ENCODE assay signal across 14 cellular contexts in genomic region chr9:114117996-114118830, GRCh38. TPM values are rescaled to one million over a fixed set of nuclear protein-coding genes. Genes with fewer than 3 reads are reported as not detected.
DNase-seq lines count a peak whose midpoint lies in the region; ATAC-seq, FAIRE-seq and TF ChIP-seq lines count a peak whose summit lies in the region.
"Had no signal": no experiment of that assay in that cellular context is flagged by ENCODE, and none has a peak within 500 bp of the region (broad histone marks: within the 10 kb centered on the region; RNA-seq: fewer than 3 reads in every experiment).

No MANE protein-coding gene starts in this region.

- ATAC-seq in GM19463 (IDR thresholded peaks at IDR 0.05; ENCODE audit: unreplicated experiment) = no peak
- no peak for ATAC-seq in foreskin keratinocyte
- ATAC-seq: activated CD8-positive, alpha-beta T cell treated with anti-CD3 and anti-CD28 coated beads, Interleukin-2, amount 10 ng/mL, durations not matched to agents 7 days and 5 days; stimulated activated memory B cell treated with anti-CD40 and anti-IgM and Interleukin-4, amounts not matched to agents 10 μg/mL and 1 μg/mL and 100 μg/mL, for 72 hours had no signal

- H3K9me3 Mint-ChIP-seq in activated CD4-positive, alpha-beta memory T cell treated with anti-CD3 and anti-CD28 coated beads, Interleukin-2, amount 10 ng/mL, durations not matched to agents 7 days and 5 days = no peaks in the 10 kb centered on the region
- H3K9me3 Mint-ChIP-seq: neural crest cell had no signal

- intact Hi-C loops in kidney (cut with DNase I) = no loop called here

- no peaks in the 10 kb centered on the region for H3K36me3 Mint-ChIP-seq in activated CD4-positive, alpha-beta memory T cell treated with anti-CD3 and anti-CD28 coated beads, Interleukin-2, amount 10 ng/mL, durations not matched to agents 7 days and 5 days (ENCODE audit: low read depth)
- H3K36me3 Mint-ChIP-seq: activated naive CD8-positive, alpha-beta T cell; CD4-positive, CD25-positive, alpha-beta regulatory T cell; stimulated activated memory B cell treated with anti-CD40 and anti-IgM and Interleukin-4, amounts not matched to agents 10 μg/mL and 1 μg/mL and 100 μg/mL, for 72 hours had no signal

- no peak for FAIRE-seq in kidney (lab: Jason Lieb, UNC)

- CTCF ChIA-PET in activated CD4-positive, alpha-beta memory T cell treated with anti-CD3 and anti-CD28 coated beads, Interleukin-2, amount 10 ng/mL, durations not matched to agents 7 days and 5 days (lab: Charles Lee) = no interaction called here

- DNase-seq in G401 (ENCODE audit: low spot score) (peak; percentile 21), NCI-H510A treated with DMSO at 0.1 percent for 48 hours (lab: John Stamatoyannopoulos, UW) (peak; percentile 59), kidney (peak; percentile 85), renal cortical epithelial cell (ENCODE audit: low read depth) (peak; percentile 31), foreskin keratinocyte (no peak), ecto neural progenitor cell (ENCODE audit: low spot score) (no peak)
- DNase-seq in activated CD4-positive, alpha-beta memory T cell treated with anti-CD3 and anti-CD28 coated beads, Interleukin-2, amount 10 ng/mL, durations not matched to agents 7 days and 5 days = no peak
- DNase-seq: activated CD8-positive, alpha-beta T cell treated with anti-CD3 and anti-CD28 coated beads, Interleukin-2, amount 10 ng/mL, durations not matched to agents 7 days and 5 days; CD4-positive, CD25-positive, alpha-beta regulatory T cell had no signal

- no peaks in the 10 kb centered on the region for H3K4me1 Mint-ChIP-seq in activated CD4-positive, alpha-beta memory T cell treated with anti-CD3 and anti-CD28 coated beads, Interleukin-2, amount 10 ng/mL, durations not matched to agents 7 days and 5 days
- H3K4me1 Mint-ChIP-seq: CD4-positive, CD25-positive, alpha-beta regulatory T cell; stimulated activated memory B cell treated with anti-CD40 and anti-IgM and Interleukin-4, amounts not matched to agents 10 μg/mL and 1 μg/mL and 100 μg/mL, for 72 hours had no signal

- peaks cover 59% of the 10 kb centered on the region for H3K27me3 ChIP-seq in foreskin keratinocyte

- H3K36me3 ChIP-seq in kidney (ENCODE audit: control insufficient read depth in 1 of 2, insufficient read depth in 2 of 2, low read length in 2 of 2) = no peaks in the 10 kb centered on the region

- H3K4me1 ChIP-seq in kidney (ENCODE audit: control insufficient read depth in 1 of 2, insufficient read depth in 1 of 2, low read depth in 1 of 2, low read length in 2 of 2) (peaks cover 0 to 2% of the 10 kb centered on the region in 2 donors), foreskin keratinocyte (peaks cover 4% of the 10 kb centered on the region)

- no peak overlapping the region for H3K4me3 Mint-ChIP-seq in activated CD4-positive, alpha-beta memory T cell treated with anti-CD3 and anti-CD28 coated beads, Interleukin-2, amount 10 ng/mL, durations not matched to agents 7 days and 5 days
- H3K4me3 Mint-ChIP-seq: activated CD8-positive, alpha-beta T cell treated with anti-CD3 and anti-CD28 coated beads, Interleukin-2, amount 10 ng/mL, durations not matched to agents 7 days and 5 days; activated naive CD8-positive, alpha-beta T cell; CD4-positive, CD25-positive, alpha-beta regulatory T cell; neural crest cell; stimulated activated memory B cell treated with anti-CD40 and anti-IgM and Interleukin-4, amounts not matched to agents 10 μg/mL and 1 μg/mL and 100 μg/mL, for 72 hours had no signal

- H3K9me3 ChIP-seq in kidney (ENCODE audit: control insufficient read depth in 1 of 2, low read length in 2 of 2) = no peaks in the 10 kb centered on the region

- H3K9ac ChIP-seq in kidney (ENCODE audit: low read length in 2 of 2) = no peak overlapping the region

- in situ Hi-C loops in G401 (cut with HindIII; ENCODE audit: low sequenced_read_pairs) = no loop called here

- POLR2A ChIA-PET in activated CD4-positive, alpha-beta memory T cell treated with anti-CD3 and anti-CD28 coated beads, Interleukin-2, amount 10 ng/mL, durations not matched to agents 7 days and 5 days (lab: Charles Lee) = no interaction called here

- H3K27ac ChIP-seq in kidney (ENCODE audit: low read depth in 2 of 2, low read length in 2 of 2) = no peak overlapping the region
- no peak overlapping the region for H3K27ac ChIP-seq in foreskin keratinocyte

- H3K27me3 Mint-ChIP-seq in activated CD4-positive, alpha-beta memory T cell treated with anti-CD3 and anti-CD28 coated beads, Interleukin-2, amount 10 ng/mL, durations not matched to agents 7 days and 5 days = peaks cover 15% of the 10 kb centered on the region

- H3K27ac Mint-ChIP-seq in activated CD4-positive, alpha-beta memory T cell treated with anti-CD3 and anti-CD28 coated beads, Interleukin-2, amount 10 ng/mL, durations not matched to agents 7 days and 5 days = no peak overlapping the region
- H3K27ac Mint-ChIP-seq: activated CD8-positive, alpha-beta T cell treated with anti-CD3 and anti-CD28 coated beads, Interleukin-2, amount 10 ng/mL, durations not matched to agents 7 days and 5 days; activated naive CD8-positive, alpha-beta T cell; CD4-positive, CD25-positive, alpha-beta regulatory T cell; stimulated activated memory B cell treated with anti-CD40 and anti-IgM and Interleukin-4, amounts not matched to agents 10 μg/mL and 1 μg/mL and 100 μg/mL, for 72 hours had no signal

- H3K4me3 ChIP-seq in kidney (ENCODE audit: low read length in 2 of 2) = no peak overlapping the region

- no peak for TF ChIP-seq CTCF in kidney (IDR thresholded peaks at IDR 0.05; ENCODE audit: borderline replicate concordance, extremely low read depth, insufficient read depth)
- no peak for TF ChIP-seq CTCF in foreskin keratinocyte (conservative IDR thresholded peaks at IDR 0.05)

RNA-seq across cellular contexts. Expression of gene KIF12, which starts 19.1 kb away (rescaled TPM):
- total RNA-seq in G401 (2014; rRNA removed; shearing (Covaris generic)) = 0.27 and 1.0 TPM in 2 replicates
- total RNA-seq in kidney (202 TPM), renal cortical epithelial cell (12.3 and 40.1 TPM in 2 replicates), foreskin keratinocyte (0.85 and 3.1 TPM in 2 replicates)
- polyA plus RNA-seq in kidney (ENCODE audit: insufficient read depth, low read depth, low replicate concordance) (155 TPM), foreskin keratinocyte (1.7 and 2.4 TPM in 2 replicates)
- total RNA-seq in activated CD4-positive, alpha-beta memory T cell treated with anti-CD3 and anti-CD28 coated beads, Interleukin-2, amount 10 ng/mL, durations not matched to agents 7 days and 5 days = not detected
- total RNA-seq: activated CD8-positive, alpha-beta T cell treated with anti-CD3 and anti-CD28 coated beads, Interleukin-2, amount 10 ng/mL, durations not matched to agents 7 days and 5 days; CD4-positive, CD25-positive, alpha-beta regulatory T cell; neural crest cell; T-helper 1 cell treated with Interleukin-12 subunit alpha and Interleukin-12 subunit beta and Interleukin-4 antibody, amounts not matched to agents 30 ng/mL and 1 ng/mL, for 36 hours had no signal
- polyA plus RNA-seq: CD4-positive, CD25-positive, alpha-beta regulatory T cell had no signal

RNA-seq across cellular contexts. Expression of gene COL27A1, which starts 37.1 kb away (rescaled TPM):
- 2.8 and 3.1 TPM in 2 replicates for total RNA-seq in G401 (2014; rRNA removed; shearing (Covaris generic))
- total RNA-seq in kidney (45.6 TPM), renal cortical epithelial cell (4.3 and 48.4 TPM in 2 replicates), foreskin keratinocyte (13.4 and 17.7 TPM in 2 replicates)
- polyA plus RNA-seq in kidney (ENCODE audit: insufficient read depth, low read depth, low replicate concordance) (13.6 TPM), foreskin keratinocyte (4.5 and 5.2 TPM in 2 replicates)
- 1 to 10 TPM in 1 of 2 experiments, under 1 TPM in 1; 0.50 to 1.2 TPM for total RNA-seq in activated CD4-positive, alpha-beta memory T cell treated with anti-CD3 and anti-CD28 coated beads, Interleukin-2, amount 10 ng/mL, durations not matched to agents 7 days and 5 days
- polyA plus RNA-seq: CD4-positive, CD25-positive, alpha-beta regulatory T cell had no signal

RNA-seq across cellular contexts. Expression of gene AMBP, which starts 40.1 kb away (rescaled TPM):
- total RNA-seq in G401 (2014; rRNA removed; shearing (Covaris generic)) = not detected in 2 replicates
- total RNA-seq in kidney = 5.3 TPM
- polyA plus RNA-seq in kidney (ENCODE audit: insufficient read depth, low read depth, low replicate concordance) = 43.5 TPM
- 3.1 and 9.4 TPM in 2 replicates for total RNA-seq in renal cortical epithelial cell
- total RNA-seq in foreskin keratinocyte = not detected in 2 replicates
- polyA plus RNA-seq in foreskin keratinocyte = not detected in 2 replicates
- total RNA-seq in activated CD4-positive, alpha-beta memory T cell treated with anti-CD3 and anti-CD28 coated beads, Interleukin-2, amount 10 ng/mL, durations not matched to agents 7 days and 5 days = not detected
- total RNA-seq: activated CD8-positive, alpha-beta T cell treated with anti-CD3 and anti-CD28 coated beads, Interleukin-2, amount 10 ng/mL, durations not matched to agents 7 days and 5 days; CD4-positive, CD25-positive, alpha-beta regulatory T cell; T-helper 1 cell treated with Interleukin-12 subunit alpha and Interleukin-12 subunit beta and Interleukin-4 antibody, amounts not matched to agents 30 ng/mL and 1 ng/mL, for 36 hours had no signal
- polyA plus RNA-seq: CD4-positive, CD25-positive, alpha-beta regulatory T cell had no signal

Comparison
In these comparisons a context has a peak if more than half of its experiments do, and no peak if none do; other contexts are left out.
1. DNase-seq: peak in G401 (single experiment), NCI-H510A treated with DMSO at 0.1 percent for 48 hours (single experiment), kidney (single experiment) and renal cortical epithelial cell (single experiment); none in foreskin keratinocyte (0 of 2), ecto neural progenitor cell (single experiment) and activated CD4-positive, alpha-beta memory T cell treated with anti-CD3 and anti-CD28 coated beads, Interleukin-2, amount 10 ng/mL, durations not matched to agents 7 days and 5 days (single experiment).